24 cellular contexts compared by ENCODE assay signal in the genomic region with DNA sequence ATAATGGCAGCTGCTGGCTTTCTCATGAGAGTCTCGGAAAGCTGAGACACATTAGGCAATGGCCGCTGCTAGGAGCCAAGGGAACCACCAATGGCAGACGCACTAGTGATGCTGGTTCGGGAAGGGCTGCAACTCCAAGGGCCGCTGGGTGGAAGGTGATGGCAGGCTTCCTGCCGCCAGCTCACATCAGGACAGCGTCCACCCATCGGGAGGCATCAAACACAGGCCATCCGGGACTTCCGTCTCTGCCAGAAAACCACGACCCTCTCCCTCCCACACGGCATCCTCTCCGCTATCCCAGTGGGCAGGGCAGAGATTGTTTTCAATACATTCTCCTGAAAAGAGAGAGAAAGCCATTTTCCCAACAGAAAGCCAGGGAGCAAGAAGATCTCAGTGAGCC.
"Had no signal": no experiment of that assay in that cellular context is flagged by ENCODE, and none has a peak within 500 bp of the region (broad histone marks: within the 10 kb centered on the region; RNA-seq: fewer than 3 reads in every experiment).

No MANE protein-coding gene starts in this region.

- H2AFZ ChIP-seq: PC-9 had no signal

- H3K4me3 ChIP-seq: MG63, PC-9, Peyer's patch, SJSA1, SK-N-MC had no signal

- H3K4me2 ChIP-seq: PC-9 had no signal

- H3K9me3 ChIP-seq: MG63, Peyer's patch, SJSA1 had no signal

- H3K27me3 ChIP-seq: MG63, Peyer's patch, SJSA1 had no signal

- H3K27ac ChIP-seq: PC-9, Peyer's patch, SJSA1, SK-N-MC had no signal

- DNase-seq: Karpas-422; KG1; MG63; NCI-H1092; NCI-H1105 treated with DMSO at 0.1 percent for 48 hours; NCI-H1417 treated with DMSO at 0.1 percent for 48 hours; NCI-H146; NCI-H1694 treated with DMSO at 0.1 percent for 48 hours; NCI-H1930; NCI-H2081; NCI-H2107; NCI-H2227 treated with DMSO at 0.1 percent for 48 hours; NCI-H524; NCI-H526 treated with DMSO at 0.1 percent for 48 hours; NCI-H748 treated with DMSO at 0.1 percent for 48 hours; NK-92 treated with Interleukin-12 subunit alpha and Interleukin-12 subunit beta, amount 100 ng/mL, for 24 hours; OCI-M1; PC-9; Peyer's patch; Right ventricle myocardium superior; RPMI8226; SIG-M5 had no signal

- H3K36me3 ChIP-seq: MG63, Peyer's patch, SJSA1 had no signal

- H3K4me1 ChIP-seq: Peyer's patch had no signal
